1 cellular context compared by ENCODE assay signal in the genomic region with DNA sequence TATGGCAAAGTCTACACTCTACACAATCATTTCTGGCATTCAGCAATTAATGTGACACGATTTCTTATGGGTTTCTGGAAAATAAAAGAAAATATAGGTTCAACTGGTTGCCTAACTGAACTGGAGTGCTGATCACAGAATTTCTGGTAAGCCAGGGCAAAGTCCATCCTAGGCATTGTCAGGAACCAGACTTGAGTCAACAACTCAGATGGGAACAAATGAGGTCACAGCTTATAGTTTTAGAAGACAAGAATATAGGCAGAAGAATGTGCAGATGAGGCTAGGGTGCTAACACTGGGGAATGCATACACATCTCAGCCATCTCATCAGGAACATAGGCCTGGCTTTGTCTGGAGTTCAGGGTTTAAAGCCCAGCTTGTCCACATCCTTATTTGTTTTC.
TF ChIP-seq lines count a peak whose summit lies in the region.

No MANE protein-coding gene starts in this region.

TF ChIP-seq in HepG2, 621 proteins besides CTCF, POLR2A, EP300 and RAD21 (continued from another document and continues in another):
- TF ChIP-seq, protein P1, sequence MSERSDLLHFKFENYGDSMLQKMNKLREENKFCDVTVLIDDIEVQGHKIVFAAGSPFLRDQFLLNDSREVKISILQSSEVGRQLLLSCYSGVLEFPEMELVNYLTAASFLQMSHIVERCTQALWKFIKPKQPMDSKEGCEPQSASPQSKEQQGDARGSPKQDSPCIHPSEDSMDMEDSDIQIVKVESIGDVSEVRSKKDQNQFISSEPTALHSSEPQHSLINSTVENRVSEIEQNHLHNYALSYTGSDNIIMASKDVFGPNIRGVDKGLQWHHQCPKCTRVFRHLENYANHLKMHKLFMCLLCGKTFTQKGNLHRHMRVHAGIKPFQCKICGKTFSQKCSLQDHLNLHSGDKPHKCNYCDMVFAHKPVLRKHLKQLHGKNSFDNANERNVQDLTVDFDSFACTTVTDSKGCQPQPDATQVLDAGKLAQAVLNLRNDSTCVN (CRISPR knock-in tag; IDR thresholded peaks at IDR 0.05; ENCODE audit: borderline replicate concordance), result no peak
- TF ChIP-seq, protein P2, sequence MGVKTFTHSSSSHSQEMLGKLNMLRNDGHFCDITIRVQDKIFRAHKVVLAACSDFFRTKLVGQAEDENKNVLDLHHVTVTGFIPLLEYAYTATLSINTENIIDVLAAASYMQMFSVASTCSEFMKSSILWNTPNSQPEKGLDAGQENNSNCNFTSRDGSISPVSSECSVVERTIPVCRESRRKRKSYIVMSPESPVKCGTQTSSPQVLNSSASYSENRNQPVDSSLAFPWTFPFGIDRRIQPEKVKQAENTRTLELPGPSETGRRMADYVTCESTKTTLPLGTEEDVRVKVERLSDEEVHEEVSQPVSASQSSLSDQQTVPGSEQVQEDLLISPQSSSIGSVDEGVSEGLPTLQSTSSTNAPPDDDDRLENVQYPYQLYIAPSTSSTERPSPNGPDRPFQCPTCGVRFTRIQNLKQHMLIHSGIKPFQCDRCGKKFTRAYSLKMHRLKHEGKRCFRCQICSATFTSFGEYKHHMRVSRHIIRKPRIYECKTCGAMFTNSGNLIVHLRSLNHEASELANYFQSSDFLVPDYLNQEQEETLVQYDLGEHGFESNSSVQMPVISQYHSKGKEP (CRISPR knock-in tag; IDR thresholded peaks at IDR 0.05), result no peak
- TF ChIP-seq TBL1XR1 (IDR thresholded peaks at IDR 0.05; ENCODE audit: borderline replicate concordance, low read length, partially characterized antibody), result no peak
- TF ChIP-seq, protein P3, sequence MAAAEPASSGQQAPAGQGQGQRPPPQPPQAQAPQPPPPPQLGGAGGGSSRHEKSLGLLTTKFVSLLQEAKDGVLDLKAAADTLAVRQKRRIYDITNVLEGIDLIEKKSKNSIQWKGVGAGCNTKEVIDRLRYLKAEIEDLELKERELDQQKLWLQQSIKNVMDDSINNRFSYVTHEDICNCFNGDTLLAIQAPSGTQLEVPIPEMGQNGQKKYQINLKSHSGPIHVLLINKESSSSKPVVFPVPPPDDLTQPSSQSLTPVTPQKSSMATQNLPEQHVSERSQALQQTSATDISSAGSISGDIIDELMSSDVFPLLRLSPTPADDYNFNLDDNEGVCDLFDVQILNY (CRISPR knock-in tag; conservative IDR thresholded peaks at IDR 0.05), result no peak
- TF ChIP-seq NFIB (CRISPR knock-in tag; IDR thresholded peaks at IDR 0.05; ENCODE audit: borderline replicate concordance), result no peak
- no peak for TF ChIP-seq KDM5B (CRISPR knock-in tag; IDR thresholded peaks at IDR 0.05; ENCODE audit: borderline replicate concordance)
- TF ChIP-seq, protein P4, sequence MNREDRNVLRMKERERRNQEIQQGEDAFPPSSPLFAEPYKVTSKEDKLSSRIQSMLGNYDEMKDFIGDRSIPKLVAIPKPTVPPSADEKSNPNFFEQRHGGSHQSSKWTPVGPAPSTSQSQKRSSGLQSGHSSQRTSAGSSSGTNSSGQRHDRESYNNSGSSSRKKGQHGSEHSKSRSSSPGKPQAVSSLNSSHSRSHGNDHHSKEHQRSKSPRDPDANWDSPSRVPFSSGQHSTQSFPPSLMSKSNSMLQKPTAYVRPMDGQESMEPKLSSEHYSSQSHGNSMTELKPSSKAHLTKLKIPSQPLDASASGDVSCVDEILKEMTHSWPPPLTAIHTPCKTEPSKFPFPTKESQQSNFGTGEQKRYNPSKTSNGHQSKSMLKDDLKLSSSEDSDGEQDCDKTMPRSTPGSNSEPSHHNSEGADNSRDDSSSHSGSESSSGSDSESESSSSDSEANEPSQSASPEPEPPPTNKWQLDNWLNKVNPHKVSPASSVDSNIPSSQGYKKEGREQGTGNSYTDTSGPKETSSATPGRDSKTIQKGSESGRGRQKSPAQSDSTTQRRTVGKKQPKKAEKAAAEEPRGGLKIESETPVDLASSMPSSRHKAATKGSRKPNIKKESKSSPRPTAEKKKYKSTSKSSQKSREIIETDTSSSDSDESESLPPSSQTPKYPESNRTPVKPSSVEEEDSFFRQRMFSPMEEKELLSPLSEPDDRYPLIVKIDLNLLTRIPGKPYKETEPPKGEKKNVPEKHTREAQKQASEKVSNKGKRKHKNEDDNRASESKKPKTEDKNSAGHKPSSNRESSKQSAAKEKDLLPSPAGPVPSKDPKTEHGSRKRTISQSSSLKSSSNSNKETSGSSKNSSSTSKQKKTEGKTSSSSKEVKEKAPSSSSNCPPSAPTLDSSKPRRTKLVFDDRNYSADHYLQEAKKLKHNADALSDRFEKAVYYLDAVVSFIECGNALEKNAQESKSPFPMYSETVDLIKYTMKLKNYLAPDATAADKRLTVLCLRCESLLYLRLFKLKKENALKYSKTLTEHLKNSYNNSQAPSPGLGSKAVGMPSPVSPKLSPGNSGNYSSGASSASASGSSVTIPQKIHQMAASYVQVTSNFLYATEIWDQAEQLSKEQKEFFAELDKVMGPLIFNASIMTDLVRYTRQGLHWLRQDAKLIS (CRISPR knock-in tag; IDR thresholded peaks at IDR 0.05), result no peak
- peak; percentile 79; the same call in 1 of the 2 replicates for TF ChIP-seq EHMT2 (IDR thresholded peaks at IDR 0.05; ENCODE audit: borderline replicate concordance, low read depth, low read length)
- TF ChIP-seq ZNF207 (IDR thresholded peaks at IDR 0.05; ENCODE audit: borderline replicate concordance), result no peak
- TF ChIP-seq ZNF788 (CRISPR knock-in tag; IDR thresholded peaks at IDR 0.05; ENCODE audit: borderline replicate concordance), result no peak
- TF ChIP-seq CBX5 (CRISPR knock-in tag; IDR thresholded peaks at IDR 0.05; ENCODE audit: borderline replicate concordance), result no peak
- no peak for TF ChIP-seq MAFF (IDR thresholded peaks at IDR 0.05; ENCODE audit: low read depth, low read length)
- no peak for TF ChIP-seq TAF1 (CRISPR knock-in tag; IDR thresholded peaks at IDR 0.05)
- TF ChIP-seq RBM22 (optimal IDR thresholded peaks at IDR 0.05; ENCODE audit: low read length), result no peak
- no peak for TF ChIP-seq ZNF577 (CRISPR knock-in tag; IDR thresholded peaks at IDR 0.05; ENCODE audit: borderline replicate concordance, low read depth)
- TF ChIP-seq ZNF75D (CRISPR knock-in tag; IDR thresholded peaks at IDR 0.05; ENCODE audit: borderline replicate concordance), result no peak
- TF ChIP-seq, protein P5, sequence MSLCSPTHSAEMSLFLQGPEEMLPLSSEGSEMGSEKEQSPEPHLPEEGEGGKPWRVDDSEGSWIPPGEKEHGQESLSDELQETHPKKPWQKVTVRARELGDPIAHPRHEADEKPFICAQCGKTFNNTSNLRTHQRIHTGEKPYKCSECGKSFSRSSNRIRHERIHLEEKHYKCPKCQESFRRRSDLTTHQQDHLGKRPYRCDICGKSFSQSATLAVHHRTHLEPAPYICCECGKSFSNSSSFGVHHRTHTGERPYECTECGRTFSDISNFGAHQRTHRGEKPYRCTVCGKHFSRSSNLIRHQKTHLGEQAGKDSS (CRISPR knock-in tag; IDR thresholded peaks at IDR 0.05; ENCODE audit: borderline replicate concordance, low read depth), result no peak
- no peak for TF ChIP-seq ZFAT (CRISPR knock-in tag; conservative IDR thresholded peaks at IDR 0.05)
- no peak for TF ChIP-seq ZNF530 (CRISPR knock-in tag; IDR thresholded peaks at IDR 0.05; ENCODE audit: low read depth)
- TF ChIP-seq TGIF2 (CRISPR knock-in tag; IDR thresholded peaks at IDR 0.05), result no peak
- no peak for TF ChIP-seq ZSCAN21 (CRISPR knock-in tag; IDR thresholded peaks at IDR 0.05; ENCODE audit: borderline replicate concordance)
- no peak for TF ChIP-seq HMG20B (CRISPR knock-in tag; conservative IDR thresholded peaks at IDR 0.05)
- no peak for TF ChIP-seq ONECUT2 (CRISPR knock-in tag; IDR thresholded peaks at IDR 0.05)
- TF ChIP-seq ZNF720 (CRISPR knock-in tag; IDR thresholded peaks at IDR 0.05), result no peak
- TF ChIP-seq ZNF496 (CRISPR knock-in tag; IDR thresholded peaks at IDR 0.05; ENCODE audit: insufficient replicate concordance), result no peak
- TF ChIP-seq, protein P6, sequence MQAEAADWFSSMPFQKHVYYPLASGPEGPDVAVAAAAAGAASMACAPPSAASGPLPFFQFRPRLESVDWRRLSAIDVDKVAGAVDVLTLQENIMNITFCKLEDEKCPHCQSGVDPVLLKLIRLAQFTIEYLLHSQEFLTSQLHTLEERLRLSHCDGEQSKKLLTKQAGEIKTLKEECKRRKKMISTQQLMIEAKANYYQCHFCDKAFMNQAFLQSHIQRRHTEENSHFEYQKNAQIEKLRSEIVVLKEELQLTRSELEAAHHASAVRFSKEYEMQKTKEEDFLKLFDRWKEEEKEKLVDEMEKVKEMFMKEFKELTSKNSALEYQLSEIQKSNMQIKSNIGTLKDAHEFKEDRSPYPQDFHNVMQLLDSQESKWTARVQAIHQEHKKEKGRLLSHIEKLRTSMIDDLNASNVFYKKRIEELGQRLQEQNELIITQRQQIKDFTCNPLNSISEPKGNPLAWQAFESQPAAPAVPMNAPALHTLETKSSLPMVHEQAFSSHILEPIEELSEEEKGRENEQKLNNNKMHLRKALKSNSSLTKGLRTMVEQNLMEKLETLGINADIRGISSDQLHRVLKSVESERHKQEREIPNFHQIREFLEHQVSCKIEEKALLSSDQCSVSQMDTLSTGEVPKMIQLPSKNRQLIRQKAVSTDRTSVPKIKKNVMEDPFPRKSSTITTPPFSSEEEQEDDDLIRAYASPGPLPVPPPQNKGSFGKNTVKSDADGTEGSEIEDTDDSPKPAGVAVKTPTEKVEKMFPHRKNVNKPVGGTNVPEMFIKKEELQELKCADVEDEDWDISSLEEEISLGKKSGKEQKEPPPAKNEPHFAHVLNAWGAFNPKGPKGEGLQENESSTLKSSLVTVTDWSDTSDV (CRISPR knock-in tag; IDR thresholded peaks at IDR 0.05), result no peak
- peak; percentile 66; the same call in 1 of the 2 replicates for TF ChIP-seq ZSCAN9 (CRISPR knock-in tag; IDR thresholded peaks at IDR 0.05; ENCODE audit: borderline replicate concordance)
- TF ChIP-seq, protein P7, sequence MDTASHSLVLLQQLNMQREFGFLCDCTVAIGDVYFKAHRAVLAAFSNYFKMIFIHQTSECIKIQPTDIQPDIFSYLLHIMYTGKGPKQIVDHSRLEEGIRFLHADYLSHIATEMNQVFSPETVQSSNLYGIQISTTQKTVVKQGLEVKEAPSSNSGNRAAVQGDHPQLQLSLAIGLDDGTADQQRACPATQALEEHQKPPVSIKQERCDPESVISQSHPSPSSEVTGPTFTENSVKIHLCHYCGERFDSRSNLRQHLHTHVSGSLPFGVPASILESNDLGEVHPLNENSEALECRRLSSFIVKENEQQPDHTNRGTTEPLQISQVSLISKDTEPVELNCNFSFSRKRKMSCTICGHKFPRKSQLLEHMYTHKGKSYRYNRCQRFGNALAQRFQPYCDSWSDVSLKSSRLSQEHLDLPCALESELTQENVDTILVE (CRISPR knock-in tag; IDR thresholded peaks at IDR 0.05), result peak; percentile 40; the same call in 1 of the 2 replicates
- TF ChIP-seq ZFP62 (CRISPR knock-in tag; IDR thresholded peaks at IDR 0.05), result no peak
- TF ChIP-seq, protein P8, sequence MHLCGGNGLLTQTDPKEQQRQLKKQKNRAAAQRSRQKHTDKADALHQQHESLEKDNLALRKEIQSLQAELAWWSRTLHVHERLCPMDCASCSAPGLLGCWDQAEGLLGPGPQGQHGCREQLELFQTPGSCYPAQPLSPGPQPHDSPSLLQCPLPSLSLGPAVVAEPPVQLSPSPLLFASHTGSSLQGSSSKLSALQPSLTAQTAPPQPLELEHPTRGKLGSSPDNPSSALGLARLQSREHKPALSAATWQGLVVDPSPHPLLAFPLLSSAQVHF (CRISPR knock-in tag; IDR thresholded peaks at IDR 0.05), result no peak
- no peak for TF ChIP-seq ARID2 (CRISPR knock-in tag; IDR thresholded peaks at IDR 0.05; ENCODE audit: borderline replicate concordance)
- TF ChIP-seq SNAPC2 (CRISPR knock-in tag; IDR thresholded peaks at IDR 0.05), result no peak
- no peak for TF ChIP-seq FIP1L1 (IDR thresholded peaks at IDR 0.05; ENCODE audit: borderline replicate concordance, insufficient read depth, low read depth, low read length)
- TF ChIP-seq ZBTB21 (CRISPR knock-in tag; IDR thresholded peaks at IDR 0.05), result peak; percentile 86
- TF ChIP-seq ZFP36L2 (CRISPR knock-in tag; IDR thresholded peaks at IDR 0.05), result no peak
- TF ChIP-seq, protein P9, sequence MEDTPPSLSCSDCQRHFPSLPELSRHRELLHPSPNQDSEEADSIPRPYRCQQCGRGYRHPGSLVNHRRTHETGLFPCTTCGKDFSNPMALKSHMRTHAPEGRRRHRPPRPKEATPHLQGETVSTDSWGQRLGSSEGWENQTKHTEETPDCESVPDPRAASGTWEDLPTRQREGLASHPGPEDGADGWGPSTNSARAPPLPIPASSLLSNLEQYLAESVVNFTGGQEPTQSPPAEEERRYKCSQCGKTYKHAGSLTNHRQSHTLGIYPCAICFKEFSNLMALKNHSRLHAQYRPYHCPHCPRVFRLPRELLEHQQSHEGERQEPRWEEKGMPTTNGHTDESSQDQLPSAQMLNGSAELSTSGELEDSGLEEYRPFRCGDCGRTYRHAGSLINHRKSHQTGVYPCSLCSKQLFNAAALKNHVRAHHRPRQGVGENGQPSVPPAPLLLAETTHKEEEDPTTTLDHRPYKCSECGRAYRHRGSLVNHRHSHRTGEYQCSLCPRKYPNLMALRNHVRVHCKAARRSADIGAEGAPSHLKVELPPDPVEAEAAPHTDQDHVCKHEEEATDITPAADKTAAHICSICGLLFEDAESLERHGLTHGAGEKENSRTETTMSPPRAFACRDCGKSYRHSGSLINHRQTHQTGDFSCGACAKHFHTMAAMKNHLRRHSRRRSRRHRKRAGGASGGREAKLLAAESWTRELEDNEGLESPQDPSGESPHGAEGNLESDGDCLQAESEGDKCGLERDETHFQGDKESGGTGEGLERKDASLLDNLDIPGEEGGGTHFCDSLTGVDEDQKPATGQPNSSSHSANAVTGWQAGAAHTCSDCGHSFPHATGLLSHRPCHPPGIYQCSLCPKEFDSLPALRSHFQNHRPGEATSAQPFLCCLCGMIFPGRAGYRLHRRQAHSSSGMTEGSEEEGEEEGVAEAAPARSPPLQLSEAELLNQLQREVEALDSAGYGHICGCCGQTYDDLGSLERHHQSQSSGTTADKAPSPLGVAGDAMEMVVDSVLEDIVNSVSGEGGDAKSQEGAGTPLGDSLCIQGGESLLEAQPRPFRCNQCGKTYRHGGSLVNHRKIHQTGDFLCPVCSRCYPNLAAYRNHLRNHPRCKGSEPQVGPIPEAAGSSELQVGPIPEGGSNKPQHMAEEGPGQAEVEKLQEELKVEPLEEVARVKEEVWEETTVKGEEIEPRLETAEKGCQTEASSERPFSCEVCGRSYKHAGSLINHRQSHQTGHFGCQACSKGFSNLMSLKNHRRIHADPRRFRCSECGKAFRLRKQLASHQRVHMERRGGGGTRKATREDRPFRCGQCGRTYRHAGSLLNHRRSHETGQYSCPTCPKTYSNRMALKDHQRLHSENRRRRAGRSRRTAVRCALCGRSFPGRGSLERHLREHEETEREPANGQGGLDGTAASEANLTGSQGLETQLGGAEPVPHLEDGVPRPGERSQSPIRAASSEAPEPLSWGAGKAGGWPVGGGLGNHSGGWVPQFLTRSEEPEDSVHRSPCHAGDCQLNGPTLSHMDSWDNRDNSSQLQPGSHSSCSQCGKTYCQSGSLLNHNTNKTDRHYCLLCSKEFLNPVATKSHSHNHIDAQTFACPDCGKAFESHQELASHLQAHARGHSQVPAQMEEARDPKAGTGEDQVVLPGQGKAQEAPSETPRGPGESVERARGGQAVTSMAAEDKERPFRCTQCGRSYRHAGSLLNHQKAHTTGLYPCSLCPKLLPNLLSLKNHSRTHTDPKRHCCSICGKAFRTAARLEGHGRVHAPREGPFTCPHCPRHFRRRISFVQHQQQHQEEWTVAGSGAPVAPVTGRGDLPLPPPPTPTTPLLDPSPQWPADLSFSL (CRISPR knock-in tag; IDR thresholded peaks at IDR 0.05), result 0 out of 2 replicates have a peak, but pooled peaks have one; percentile 39
- TF ChIP-seq TMF1 (CRISPR knock-in tag; IDR thresholded peaks at IDR 0.05; ENCODE audit: low read depth), result no peak
- TF ChIP-seq ZNF703 (CRISPR knock-in tag; IDR thresholded peaks at IDR 0.05; ENCODE audit: borderline replicate concordance), result no peak
- TF ChIP-seq, protein P10, sequence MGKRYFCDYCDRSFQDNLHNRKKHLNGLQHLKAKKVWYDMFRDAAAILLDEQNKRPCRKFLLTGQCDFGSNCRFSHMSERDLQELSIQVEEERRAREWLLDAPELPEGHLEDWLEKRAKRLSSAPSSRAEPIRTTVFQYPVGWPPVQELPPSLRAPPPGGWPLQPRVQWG (CRISPR knock-in tag; IDR thresholded peaks at IDR 0.05; ENCODE audit: borderline replicate concordance, low read depth), result no peak
- TF ChIP-seq ZNF670 (CRISPR knock-in tag; IDR thresholded peaks at IDR 0.05; ENCODE audit: borderline replicate concordance), result no peak
